Comparison of ENCODE assay signal across 8 cellular contexts in genomic region chr19:48501961-48502719, GRCh38. TPM values are rescaled to one million over a fixed set of nuclear protein-coding genes. Genes with fewer than 3 reads are reported as not detected.
DNase-seq lines count a peak whose midpoint lies in the region; ATAC-seq, FAIRE-seq and TF ChIP-seq lines count a peak whose summit lies in the region.
"Had no signal": no experiment of that assay in that cellular context is flagged by ENCODE, and none has a peak within 500 bp of the region (broad histone marks: within the 10 kb centered on the region; RNA-seq: fewer than 3 reads in every experiment).

No MANE protein-coding gene starts in this region.

- CTCF ChIA-PET in mammary epithelial cell (lab: Charles Lee; ENCODE audit: low non-redundant PET) = interaction anchor here (0.7 to 1.1 kb wide), 2 partner anchors 86 to 173 kb away, joined by 7 to 11 read pairs; no protein-coding TSS in a partner anchor

- no peaks in the 10 kb centered on the region for H3K9me3 ChIP-seq in mammary epithelial cell (replicated peaks; ENCODE audit: insufficient read depth, low read length)
- no peaks in the 10 kb centered on the region for H3K9me3 ChIP-seq in pancreas

- no peaks in the 10 kb centered on the region for H4K20me1 ChIP-seq in mammary epithelial cell (ENCODE audit: insufficient read depth, low read length)

- no peak overlapping the region for H3K27ac ChIP-seq in mammary epithelial cell (ENCODE audit: insufficient read depth, low read depth, low read length)
- peak overlapping the region in 3 of 4 donors; percentile 26 to 75 (median 57) for H3K27ac ChIP-seq in pancreas

- intact Hi-C loops in mammary epithelial cell (cut with micrococcal nuclease) = loop anchor here (1.0 kb wide), 2 partner anchors 9 to 87 kb away; no protein-coding TSS in a partner anchor
- intact Hi-C loops in pancreas (cut with DNase I) = no loop called here

- peak overlapping the region; percentile 62 for H3K4me2 ChIP-seq in mammary epithelial cell (ENCODE audit: insufficient read depth, low read depth, low read length)

- peak overlapping the region; percentile 66 for H2AFZ ChIP-seq in mammary epithelial cell (ENCODE audit: low read depth, low read length)

- BruUV-seq in mammary epithelial cell (replicated peaks; lab: Mats Ljungman, UMichigan) = no TSS peak

- H3K27me3 ChIP-seq in mammary epithelial cell (ENCODE audit: insufficient read depth, low read length) (peaks cover 7% of the 10 kb centered on the region), pancreas (no peaks in the 10 kb centered on the region)

- WGBS in mammary epithelial cell (ENCODE audit: low coverage, missing lambda C conversion rate) = 32% methylated on average over 6 of the region's 24 CpGs
- WGBS in pancreas, 2 donors = 3 to 6% methylated on average over 22 to 24 of the region's 24 CpGs

- peaks cover 13% of the 10 kb centered on the region for H3K4me1 ChIP-seq in mammary epithelial cell (ENCODE audit: insufficient read depth, low read length)
- H3K4me1 ChIP-seq in pancreas = no peaks in the 10 kb centered on the region

- DNase-seq in DMS 273 (lab: John Stamatoyannopoulos, UW; ENCODE audit: unreplicated experiment) (peak; percentile 59), DMS 273 treated with DMSO at 0.1 percent for 48 hours (lab: John Stamatoyannopoulos, UW) (no peak), SHP77 treated with DMSO at 0.1 percent for 48 hours (lab: John Stamatoyannopoulos, UW) (peak; percentile 55), mammary epithelial cell (peak; percentile 97), pancreas (peak; percentile 93 to 99 (median 97)), AG08396 (ENCODE audit: low spot score) (no peak)

- H3K9ac ChIP-seq in mammary epithelial cell (ENCODE audit: insufficient read depth, low read length) = no peak overlapping the region

- in situ Hi-C loops in mammary epithelial cell (cut with MboI; ENCODE audit: low sequenced_read_pairs in 2 of 2) = no loop called here

- H3K4me3 ChIP-seq in mammary epithelial cell (replicated peaks in 1 of 3; ENCODE audit: insufficient read depth in 1 of 3, low read depth in 2 of 3, low read length in 3 of 3) = peak overlapping the region in 1 of 3 experiments; percentile 14
- peak overlapping the region in 2 of 4 donors; percentile 24 to 36 for H3K4me3 ChIP-seq in pancreas

- FAIRE-seq in pancreas (lab: Jason Lieb, UNC) = no peak
- FAIRE-seq: A204.1 had no signal

- H3K36me3 ChIP-seq in mammary epithelial cell (ENCODE audit: insufficient read depth, low read length) (no peaks in the 10 kb centered on the region), pancreas (no peaks in the 10 kb centered on the region)

- no peaks in the 10 kb centered on the region for H3K79me2 ChIP-seq in mammary epithelial cell (ENCODE audit: insufficient read depth, low read length)

- dilution Hi-C loops in mammary epithelial cell (cut with HindIII; ENCODE audit: low sequenced_read_pairs) = no loop called here

- TF ChIP-seq CTCF in mammary epithelial cell (conservative IDR thresholded peaks at IDR 0.05 in 1 of 2, IDR thresholded peaks at IDR 0.05 in 1 of 2; ENCODE audit: extremely low read depth in 1 of 2, insufficient read depth in 1 of 2, low read depth in 1 of 2, low read length in 2 of 2) (no peak), pancreas (IDR thresholded peaks at IDR 0.05) (no peak)

- peak; percentile 79 to 87 (median 82) for ATAC-seq in pancreas

RNA-seq across cellular contexts. Expression of gene LMTK3, which starts 9.5 kb away (rescaled TPM):
- 1 to 10 TPM; 1.5 to 5.8 TPM for total RNA-seq in mammary epithelial cell
- 0.46 TPM for polyA plus RNA-seq in mammary epithelial cell
- polyA minus RNA-seq in mammary epithelial cell = 0.31 TPM
- total RNA-seq in pancreas = 1 to 10 TPM; 2.3 to 4.1 (median 2.8) TPM
- 1 to 10 TPM; 4.1 to 7.7 TPM for polyA plus RNA-seq in pancreas
- polyA plus RNA-seq: fibroblast of lung had no signal

RNA-seq across cellular contexts. Expression of gene CYTH2, which starts 33.0 kb away (rescaled TPM):
- total RNA-seq in mammary epithelial cell (10 to 100 TPM; 36.3 to 72.1 TPM), pancreas (10 to 100 TPM; 25.4 to 39.2 (median 29.1) TPM)
- polyA plus RNA-seq in mammary epithelial cell (31.8 TPM), pancreas (10 to 100 TPM; 51.7 to 54.2 TPM)
- polyA minus RNA-seq in mammary epithelial cell = 48.4 TPM

RNA-seq across cellular contexts. Expression of gene KCNJ14, which starts 46.8 kb away (rescaled TPM):
- total RNA-seq in mammary epithelial cell (1 to 10 TPM in 1 of 2 donors, under 1 TPM in 1; 0.50 to 2.0 TPM), pancreas (under 1 TPM; 0.20 to 0.56 (median 0.37) TPM)
- polyA plus RNA-seq in mammary epithelial cell (0.45 TPM), pancreas (under 1 TPM; 0.49 to 0.59 TPM)
- polyA minus RNA-seq in mammary epithelial cell = 2.7 TPM

RNA-seq across cellular contexts. Expression of gene SULT2B1, which starts 49.8 kb away (rescaled TPM):
- total RNA-seq in mammary epithelial cell = 1 to 10 TPM in 1 of 2 donors, not detected in 1; 1.8 TPM
- 2.0 TPM for polyA plus RNA-seq in mammary epithelial cell
- not detected for polyA minus RNA-seq in mammary epithelial cell
- total RNA-seq in pancreas = under 1 TPM in 5 of 6 donors, not detected in 1; 0.32 to 0.64 (median 0.60) TPM
- 1 to 10 TPM; 1.3 to 1.7 TPM for polyA plus RNA-seq in pancreas

RNA-seq across cellular contexts. Expression of gene GRWD1, which starts 56.4 kb away (rescaled TPM):
- total RNA-seq in mammary epithelial cell (10 to 100 TPM; 35.3 to 45.9 TPM), pancreas (10 to 100 TPM; 13.0 to 23.1 (median 18.2) TPM)
- polyA plus RNA-seq in mammary epithelial cell (32.1 TPM), pancreas (10 to 100 TPM in 1 of 2 donors, 1 to 10 TPM in 1; 8.6 to 10.2 TPM)
- polyA minus RNA-seq in mammary epithelial cell = 15.8 TPM

Comparison
In these comparisons a context has a peak if more than half of its experiments do, and no peak if none do; other contexts are left out.
1. DNase-seq: peak in DMS 273 (single experiment), SHP77 treated with DMSO at 0.1 percent for 48 hours (single experiment), mammary epithelial cell (single experiment) and pancreas (6 of 6); none in DMS 273 treated with DMSO at 0.1 percent for 48 hours (single experiment) and AG08396 (single experiment).